In genomic region chr22:42375982-42376381, GRCh38 we compare ENCODE assay signal across 20 cellular contexts. TPM values are rescaled to one million over a fixed set of nuclear protein-coding genes. Genes with fewer than 3 reads are reported as not detected.
DNase-seq lines count a peak whose midpoint lies in the region; ATAC-seq, FAIRE-seq and TF ChIP-seq lines count a peak whose summit lies in the region.
"Had no signal": no experiment of that assay in that cellular context is flagged by ENCODE, and none has a peak within 500 bp of the region (broad histone marks: within the 10 kb centered on the region; RNA-seq: fewer than 3 reads in every experiment).

No MANE protein-coding gene starts in this region.

- no peak for TF ChIP-seq CTCF in K562 (IDR thresholded peaks at IDR 0.05 in 2 of 3, conservative IDR thresholded peaks at IDR 0.05 in 1 of 3; ENCODE audit: insufficient read depth in 2 of 3, low read depth in 1 of 3, low read length in 3 of 3)
- TF ChIP-seq CTCF in foreskin keratinocyte (conservative IDR thresholded peaks at IDR 0.05): no peak

- 54% methylated on average over 5 of the region's 5 CpGs for WGBS in K562 (ENCODE audit: insufficient coverage, low coverage, missing lambda C conversion rate)
- 72% methylated on average over 5 of the region's 5 CpGs for whole genome bisulfite sequencing in right cardiac atrium

- POLR2A ChIA-PET in K562 (lab: Yijun Ruan, JAX): interaction anchor here (0.6 kb wide), 1 partner anchor 285 kb away, joined by 3 read pairs; no protein-coding TSS in a partner anchor

- no peak overlapping the region for H3K27ac ChIP-seq in K562 (ENCODE audit: extremely low read depth, low read depth, low read length)
- no peak overlapping the region for H3K27ac ChIP-seq in right cardiac atrium (ENCODE audit: low read length)
- H3K27ac ChIP-seq in skin epidermis: peak overlapping the region in 12 of 21 experiments; percentile 6 to 69 (median 40)
- no peak overlapping the region for H3K27ac ChIP-seq in substantia nigra (ENCODE audit: low read depth, low read length, poor library complexity, severe bottlenecking)
- no peak overlapping the region for H3K27ac ChIP-seq in foreskin keratinocyte
- H3K27ac ChIP-seq: GM23248, tibial artery had no signal

- no peaks in the 10 kb centered on the region for H3K9me1 ChIP-seq in K562 (ENCODE audit: control insufficient read depth, insufficient read depth, low read length)

- in situ Hi-C loops in K562 (cut with MboI): no loop called here

- TF ChIP-seq POLR2A in K562 (conservative IDR thresholded peaks at IDR 0.05): no peak

- BruUV-seq in K562 (replicated peaks; lab: Mats Ljungman, UMichigan): no TSS peak

- TF ChIP-seq RAD21 in Ishikawa (IDR thresholded peaks at IDR 0.05; ENCODE audit: low read depth): no peak
- TF ChIP-seq RAD21 in K562 (CRISPR knock-in tag; conservative IDR thresholded peaks at IDR 0.05 in 1 of 2, IDR thresholded peaks at IDR 0.05 in 1 of 2): no peak

- DNase-seq in K562 (ENCODE audit: extremely low read depth in 1 of 4, low spot score in 3 of 4): peak in 3 of 4 experiments; percentile 18 to 20 (median 19)
- DNase-seq in right cardiac atrium: peak in 2 of 3 donors; percentile 59 to 80
- no peak for DNase-seq in substantia nigra (lab: John Stamatoyannopoulos, UW)
- DNase-seq in foreskin keratinocyte: no peak
- DNase-seq in cerebellar cortex (ENCODE audit: low spot score): no peak
- DNase-seq: activated T-cell treated with anti-CD3 and anti-CD28 coated beads, Interleukin-2, amount 50 U/mL, for 48 hours; hippocampal formation; midbrain had no signal

- H3K27me3 ChIP-seq in K562 (ENCODE audit: control insufficient read depth in 2 of 2, insufficient read depth in 2 of 2, low read length in 2 of 2) (no peaks in the 10 kb centered on the region), right cardiac atrium (ENCODE audit: control insufficient read depth, insufficient read depth) (no peaks in the 10 kb centered on the region), foreskin keratinocyte (peaks cover 12% of the 10 kb centered on the region)

- H3K9me3 ChIP-seq in K562 (replicated peaks; ENCODE audit: control insufficient read depth, insufficient read depth, low read depth, low read length) (no peaks in the 10 kb centered on the region), right cardiac atrium (ENCODE audit: control insufficient read depth, low read length) (no peaks in the 10 kb centered on the region)
- H3K9me3 ChIP-seq: Caco-2, tibial artery had no signal

- no peaks in the 10 kb centered on the region for H3K36me3 ChIP-seq in K562 (ENCODE audit: control insufficient read depth, insufficient read depth, low read length)
- H3K36me3 ChIP-seq: tibial artery had no signal

- FAIRE-seq in K562 (lab: Jason Lieb, UNC): no peak
- FAIRE-seq: endometrium had no signal

- no peak overlapping the region for H3K4me2 ChIP-seq in K562 (ENCODE audit: insufficient read depth, low read length)

- TF ChIP-seq EP300 in Ishikawa (IDR thresholded peaks at IDR 0.05; ENCODE audit: borderline replicate concordance): no peak
- no peak for TF ChIP-seq EP300 in K562 (IDR thresholded peaks at IDR 0.05; ENCODE audit: low read length)

- no peak for ATAC-seq in K562
- ATAC-seq in right cardiac atrium: peak; percentile 56 to 68
- ATAC-seq in HG02623 (IDR thresholded peaks at IDR 0.05; ENCODE audit: unreplicated experiment): no peak
- no peak for ATAC-seq in foreskin keratinocyte
- ATAC-seq: activated CD4-positive, CD25-positive, alpha-beta regulatory T cell treated with anti-CD3 and anti-CD28 coated beads, Interleukin-2, amount 50 U/mL, for 24 hours; activated naive CD4-positive, alpha-beta T cell treated with anti-CD3 and anti-CD28 coated beads, Interleukin-2, amount 50 U/mL, for 72 hours had no signal

- intact Hi-C loops in K562 (cut with micrococcal nuclease): loop anchor here (10.0 kb wide), 1 partner anchor 59 kb away; the partner anchor contains the start of gene NFAM1
- intact Hi-C loops in right cardiac atrium (cut with DNase I): no loop called here

- H3K4me1 ChIP-seq in K562 (replicated peaks in 1 of 2; ENCODE audit: control insufficient read depth in 2 of 2, insufficient read depth in 2 of 2, low read length in 2 of 2) (peaks cover 0 to 11% of the 10 kb centered on the region in 2 experiments; a peak in 4 of 5 replicates), right cardiac atrium (ENCODE audit: control insufficient read depth, insufficient read depth, low read length) (no peaks in the 10 kb centered on the region), foreskin keratinocyte (no peaks in the 10 kb centered on the region)
- H3K4me1 ChIP-seq: tibial artery had no signal

- CTCF ChIA-PET in K562 (lab: Yijun Ruan, JAX; ENCODE audit: low intra/inter-chr PET ratio): no interaction called here

- H3K4me3 ChIP-seq in K562: no peak overlapping the region
- no peak overlapping the region for H3K4me3 ChIP-seq in right cardiac atrium (ENCODE audit: low read length)
- no peak overlapping the region for H3K4me3 ChIP-seq in skin epidermis
- H3K4me3 ChIP-seq: coronary artery, GM23248, tibial artery had no signal

- no peaks in the 10 kb centered on the region for H4K20me1 ChIP-seq in K562 (replicated peaks; ENCODE audit: control insufficient read depth, insufficient read depth, low read length)

- H3K9ac ChIP-seq in K562 (ENCODE audit: insufficient read depth in 1 of 2, low read depth in 2 of 2, low read length in 2 of 2): no peak overlapping the region
- H3K9ac ChIP-seq: GM23248 had no signal

- 0 out of 2 replicates have a peak overlapping the region, but pooled peaks have one; percentile 40 for H2AFZ ChIP-seq in K562 (ENCODE audit: low read depth, low read length)

- H3K79me2 ChIP-seq in K562 (ENCODE audit: control insufficient read depth, insufficient read depth, low read length): no peaks in the 10 kb centered on the region

TF ChIP-seq in Ishikawa, 13 proteins besides CTCF, POLR2A, EP300 and RAD21 (continues in another document):
- TF ChIP-seq EGR1 (IDR thresholded peaks at IDR 0.05) (no peak), TEAD4 (IDR thresholded peaks at IDR 0.05) (no peak)
- TF ChIP-seq, protein P1, sequence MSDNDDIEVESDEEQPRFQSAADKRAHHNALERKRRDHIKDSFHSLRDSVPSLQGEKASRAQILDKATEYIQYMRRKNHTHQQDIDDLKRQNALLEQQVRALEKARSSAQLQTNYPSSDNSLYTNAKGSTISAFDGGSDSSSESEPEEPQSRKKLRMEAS (IDR thresholded peaks at IDR 0.05): no peak

TF ChIP-seq in K562, 482 proteins besides CTCF, POLR2A, EP300 and RAD21:
- TF ChIP-seq CGGBP1 (CRISPR knock-in tag; IDR thresholded peaks at IDR 0.05) (no peak), USF2 (CRISPR knock-in tag; IDR thresholded peaks at IDR 0.05) (peak; percentile 57), TOE1 (IDR thresholded peaks at IDR 0.05; ENCODE audit: borderline replicate concordance) (peak; percentile 28; the same call in 1 of the 2 replicates), TOE1 (CRISPR knock-in tag; IDR thresholded peaks at IDR 0.05; ENCODE audit: borderline replicate concordance, low read depth) (no peak), RAD51 (IDR thresholded peaks at IDR 0.05; ENCODE audit: borderline replicate concordance, low read depth) (peak; percentile 49; the same call in 1 of the 2 replicates), ZNF436 (CRISPR knock-in tag; IDR thresholded peaks at IDR 0.05) (no peak), KHSRP (IDR thresholded peaks at IDR 0.05) (no peak)
- TF ChIP-seq, protein P2, sequence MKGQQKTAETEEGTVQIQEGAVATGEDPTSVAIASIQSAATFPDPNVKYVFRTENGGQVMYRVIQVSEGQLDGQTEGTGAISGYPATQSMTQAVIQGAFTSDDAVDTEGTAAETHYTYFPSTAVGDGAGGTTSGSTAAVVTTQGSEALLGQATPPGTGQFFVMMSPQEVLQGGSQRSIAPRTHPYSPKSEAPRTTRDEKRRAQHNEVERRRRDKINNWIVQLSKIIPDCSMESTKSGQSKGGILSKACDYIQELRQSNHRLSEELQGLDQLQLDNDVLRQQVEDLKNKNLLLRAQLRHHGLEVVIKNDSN (CRISPR knock-in tag; IDR thresholded peaks at IDR 0.05): peak; percentile 60

RNA-seq across cellular contexts. Expression of gene NFAM1, which starts 56.2 kb away (rescaled TPM):
- not detected in 2 replicates for total RNA-seq in K562 (2011; cell fraction: chromatin; rRNA removed; ENCODE audit: low replicate concordance)
- not detected in 2 replicates for total RNA-seq in K562 (2011; cell fraction: nucleolus; rRNA removed)
- total RNA-seq in K562 (2011; cell fraction: nucleoplasm; rRNA removed): not detected in 2 replicates
- total RNA-seq in K562 (2014; rRNA removed) (0.08 TPM in 1 of 2 replicates, not detected in the other), K562 (2014; rRNA removed; fragmentation: Illumina TruSeq; extraction: Trizol) (not detected in 2 replicates), K562 (2015; rRNA removed; fragmentation: Illumina TruSeq; extraction: Trizol) (0.04 TPM in 2 replicates), K562 (2021) (0.02 and 0.18 TPM in 2 replicates), right cardiac atrium (1 to 10 TPM; 2.5 to 4.9 (median 3.2) TPM), foreskin keratinocyte (not detected in 2 replicates)
- polyA plus RNA-seq in K562 (2011; rRNA removed) (0.01 TPM in 1 of 2 replicates, not detected in the other), K562 (2014; fragmentation: Illumina TruSeq; extraction: Trizol) (0.03 and 0.04 TPM in 2 replicates), K562 (2014; fragmentation: Nextera tagmentation; extraction: Ambion mirVana) (not detected), K562 (2014; rRNA removed) (not detected in 2 replicates), right cardiac atrium (1.0 TPM), foreskin keratinocyte (not detected in 2 replicates)
- 0.03 TPM in 1 of 2 replicates, not detected in the other for polyA plus RNA-seq in K562 (2011; cell fraction: cytosol; rRNA removed)
- polyA plus RNA-seq in K562 (2011; cell fraction: nucleus; rRNA removed): 0.03 TPM in 1 of 2 replicates, not detected in the other
- polyA plus RNA-seq in K562 (2012): 0.08 and 0.21 TPM in 2 replicates
- polyA minus RNA-seq in K562 (2011; rRNA and poly(A)+ RNA removed): not detected in 2 replicates
- not detected in 2 replicates for polyA minus RNA-seq in K562 (2011; cell fraction: cytosol; rRNA and poly(A)+ RNA removed)
- polyA minus RNA-seq in K562 (2011; cell fraction: nucleus; rRNA and poly(A)+ RNA removed): not detected in 2 replicates
- total RNA-seq: Caco-2, GM23248, HT-29, pulmonary artery endothelial cell had no signal
- polyA plus RNA-seq: GM23248 had no signal

Comparison
In these comparisons a context has a peak if more than half of its experiments do, and no peak if none do; other contexts are left out.
1. ATAC-seq: peak in right cardiac atrium (2 of 2); none in K562 (single experiment), HG02623 (single experiment) and foreskin keratinocyte (single experiment).
2. DNase-seq: peak in K562 (3 of 4) and right cardiac atrium (2 of 3); none in substantia nigra (0 of 49), foreskin keratinocyte (0 of 2) and cerebellar cortex (single experiment).
3. H3K27ac ChIP-seq: peak in skin epidermis (12 of 21); none in K562 (single experiment), right cardiac atrium (single experiment), substantia nigra (single experiment) and foreskin keratinocyte (single experiment).